ENCODE assay signal across 23 cellular contexts in genomic region chr2:211132586-211132985, GRCh38.
A peak's percentile ranks its signal among the peaks of the same experiment; 100 is the strongest.
DNase-seq lines count a peak whose midpoint lies in the region; ATAC-seq, FAIRE-seq and TF ChIP-seq lines count a peak whose summit lies in the region.
"Had no signal": no experiment of that assay in that cellular context is flagged by ENCODE, and none has a peak within 500 bp of the region (broad histone marks: within the 10 kb centered on the region; RNA-seq: fewer than 3 reads in every experiment).

No MANE protein-coding gene starts in this region.

- TF ChIP-seq CTCF in cardiac fibroblast (IDR thresholded peaks at IDR 0.05; ENCODE audit: low read depth, low read length) = no peak

- no peak for FAIRE-seq in HTR-8/SVneo (lab: Jason Lieb, UNC)

- ATAC-seq in GM19023 (IDR thresholded peaks at IDR 0.05; ENCODE audit: unreplicated experiment) = no peak
- ATAC-seq: gastroesophageal sphincter; naive thymus-derived CD8-positive, alpha-beta T cell; right cardiac atrium had no signal

- DNase-seq in AG20443 (ENCODE audit: low spot score) = peak; percentile 6
- peak; percentile 14 for DNase-seq in HTR-8/SVneo (ENCODE audit: insufficient read length, low spot score)
- peak; percentile 51 to 63 for DNase-seq in cardiac fibroblast (ENCODE audit: low read depth in 2 of 2)
- DNase-seq in kidney tubule cell (ENCODE audit: low spot score) = peak; percentile 27
- no peak for DNase-seq in foreskin melanocyte
- no peak for DNase-seq in activated gamma-delta T cell (lab: John Stamatoyannopoulos, UW)
- no peak for DNase-seq in NCI-H2107 (lab: John Stamatoyannopoulos, UW)
- DNase-seq: activated CD4-positive, alpha-beta T cell treated with anti-CD3 and anti-CD28 coated beads, Interleukin-2, amount 50 U/mL, for 48 hours; activated CD4-positive, CD25-positive, alpha-beta regulatory T cell; activated effector memory CD4-positive, alpha-beta T cell treated with anti-CD3 and anti-CD28 coated beads, Interleukin-2, amount 50 U/mL, for 16 hours; amniotic stem cell; erythroblast; naive thymus-derived CD8-positive, alpha-beta T cell; NCI-H1417; NCI-H2081 treated with DMSO at 0.1 percent for 48 hours; NCI-H524 treated with DMSO at 0.1 percent for 48 hours; ovary; right cardiac atrium; RPMI8226; SW 1271; transverse colon had no signal

- no peak overlapping the region for H3K4me3 ChIP-seq in cardiac fibroblast (replicated peaks in 1 of 2; ENCODE audit: low read depth in 2 of 2, low read length in 2 of 2)
- H3K4me3 ChIP-seq: gastroesophageal sphincter, ovary, transverse colon had no signal

Comparison
In these comparisons a context has a peak if more than half of its experiments do, and no peak if none do; other contexts are left out.
1. DNase-seq: peak in AG20443 (single experiment), HTR-8/SVneo (single experiment), cardiac fibroblast (2 of 2) and kidney tubule cell (single experiment); none in foreskin melanocyte (single experiment), activated gamma-delta T cell (single experiment) and NCI-H2107 (single experiment).